Comparison of ENCODE assay signal across 8 cellular contexts in the genomic region with DNA sequence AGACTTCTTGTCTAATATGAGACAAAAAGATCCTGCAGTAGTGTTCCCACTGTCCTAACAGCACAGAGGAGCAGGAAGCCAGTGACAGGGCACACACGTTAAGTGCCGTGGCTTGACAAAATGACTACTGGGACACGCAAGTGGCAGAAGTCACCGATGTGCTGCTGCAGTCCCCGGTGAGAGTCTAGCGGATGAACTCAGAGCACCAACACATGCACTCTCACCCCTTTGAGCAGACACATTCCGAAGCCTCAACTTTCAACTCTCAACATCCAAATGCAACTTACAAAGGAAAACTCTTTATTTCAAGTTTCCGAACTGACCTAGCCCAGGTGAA. TPM values are rescaled to one million over a fixed set of nuclear protein-coding genes. Genes with fewer than 3 reads are reported as not detected.
DNase-seq lines count a peak whose midpoint lies in the region; ATAC-seq and TF ChIP-seq lines count a peak whose summit lies in the region.

No MANE protein-coding gene starts in this region.

- H3K36me3 Mint-ChIP-seq in IgD-negative memory B cell (no peaks in the 10 kb centered on the region), chondrocyte (ENCODE audit: low read depth) (peaks cover 4% of the 10 kb centered on the region)

- peak overlapping the region in 3 of 4 donors; percentile 4 to 84 (median 63) for H3K4me3 Mint-ChIP-seq in IgD-negative memory B cell
- peak overlapping the region; percentile 96 for H3K4me3 Mint-ChIP-seq in chondrocyte (ENCODE audit: unreplicated experiment)

- H3K4me3 ChIP-seq in right lobe of liver, result peak overlapping the region; percentile 49 to 66 (median 65)
- H3K4me3 ChIP-seq in thoracic aorta, result peak overlapping the region; percentile 77

- H3K4me1 ChIP-seq in right lobe of liver (peaks cover 0 to 3% (median 0%) of the 10 kb centered on the region in 4 donors), thoracic aorta (ENCODE audit: control insufficient read depth in 1 of 2, low read depth in 2 of 2) (peaks cover 7 to 31% of the 10 kb centered on the region in 2 donors)

- H3K9me3 ChIP-seq in right lobe of liver, result no peaks in the 10 kb centered on the region
- H3K9me3 ChIP-seq in thoracic aorta, result no peaks in the 10 kb centered on the region

- H3K4me1 Mint-ChIP-seq in IgD-negative memory B cell, result peaks cover 2 to 8% (median 5%) of the 10 kb centered on the region in 3 donors
- peaks cover 53% of the 10 kb centered on the region for H3K4me1 Mint-ChIP-seq in chondrocyte (ENCODE audit: low read depth)

- TF ChIP-seq POLR2A in right lobe of liver (IDR thresholded peaks at IDR 0.05), result no peak

- intact Hi-C loops in right lobe of liver (cut with DNase I), result no loop called here

- H3K27ac Mint-ChIP-seq in IgD-negative memory B cell (no peak overlapping the region), chondrocyte (ENCODE audit: unreplicated experiment) (peak overlapping the region; percentile 94)

- H3K27me3 ChIP-seq in right lobe of liver (no peaks in the 10 kb centered on the region), thoracic aorta (replicated peaks; ENCODE audit: insufficient read depth) (no peaks in the 10 kb centered on the region)

- WGBS in right lobe of liver (ENCODE audit: insufficient coverage, low coverage, low lambda C conversion rate, missing lambda C conversion rate), result 5% methylated on average over 8 of the region's 8 CpGs

- H3K27me3 Mint-ChIP-seq in IgD-negative memory B cell (peaks cover 24% of the 10 kb centered on the region), chondrocyte (ENCODE audit: low read depth) (no peaks in the 10 kb centered on the region)

- H3K27ac ChIP-seq in C4-2B (peak overlapping the region; percentile 21; the same call in 1 of the 2 replicates), right lobe of liver (peak overlapping the region; percentile 16 to 47 (median 39)), thoracic aorta (peak overlapping the region; percentile 73)

- H3K36me3 ChIP-seq in right lobe of liver (no peaks in the 10 kb centered on the region), thoracic aorta (no peaks in the 10 kb centered on the region)

- H3K9me3 Mint-ChIP-seq in IgD-negative memory B cell (peaks cover 0 to 2% (median 0%) of the 10 kb centered on the region in 3 donors), chondrocyte (ENCODE audit: low read depth) (no peaks in the 10 kb centered on the region)

- TF ChIP-seq CTCF in C4-2B (conservative IDR thresholded peaks at IDR 0.05), result no peak
- TF ChIP-seq CTCF in chondrocyte (IDR thresholded peaks at IDR 0.05), result no peak
- no peak for TF ChIP-seq CTCF in right lobe of liver (IDR thresholded peaks at IDR 0.05)
- TF ChIP-seq CTCF in thoracic aorta (IDR thresholded peaks at IDR 0.05), result no peak

- no peak for DNase-seq in chondrocyte (ENCODE audit: low spot score)
- DNase-seq in right lobe of liver, result no peak
- no peak for DNase-seq in thoracic aorta (ENCODE audit: low spot score)
- DNase-seq in stimulated activated CD4-positive, alpha-beta T cell treated with anti-CD3 and anti-CD28 coated beads, Interleukin-1b, Interleukin-23, amount 100 ng/mL, for 48 hours, result no peak
- no peak for DNase-seq in NCI-H1105 treated with DMSO at 0.1 percent for 48 hours (lab: John Stamatoyannopoulos, UW)
- DNase-seq in NCI-H2171 (lab: John Stamatoyannopoulos, UW), result no peak

- ATAC-seq in right lobe of liver (peak; percentile 58 to 69 (median 64)), thoracic aorta (ENCODE audit: insufficient number of reproducible peaks, low FRiP score, low read depth) (no peak)

RNA-seq across cellular contexts. Expression of gene LAMA4, which starts 0.9 kb away (rescaled TPM):
- polyA plus RNA-seq in IgD-negative memory B cell, result not detected
- total RNA-seq in chondrocyte, result 55.2 to 115 TPM (median 102 TPM) in 3 replicates
- 1 to 10 TPM; 2.9 to 8.3 (median 4.2) TPM for total RNA-seq in right lobe of liver
- total RNA-seq in thoracic aorta, result 10 to 100 TPM; 34.9 to 66.7 TPM

Comparison
In these comparisons a context has a peak if more than half of its experiments do, and no peak if none do; other contexts are left out.
1. H3K27ac ChIP-seq: peak in every context shown above with its lines; median percentile 73 in thoracic aorta; 39 in right lobe of liver; 21 in C4-2B.